In the genomic region with DNA sequence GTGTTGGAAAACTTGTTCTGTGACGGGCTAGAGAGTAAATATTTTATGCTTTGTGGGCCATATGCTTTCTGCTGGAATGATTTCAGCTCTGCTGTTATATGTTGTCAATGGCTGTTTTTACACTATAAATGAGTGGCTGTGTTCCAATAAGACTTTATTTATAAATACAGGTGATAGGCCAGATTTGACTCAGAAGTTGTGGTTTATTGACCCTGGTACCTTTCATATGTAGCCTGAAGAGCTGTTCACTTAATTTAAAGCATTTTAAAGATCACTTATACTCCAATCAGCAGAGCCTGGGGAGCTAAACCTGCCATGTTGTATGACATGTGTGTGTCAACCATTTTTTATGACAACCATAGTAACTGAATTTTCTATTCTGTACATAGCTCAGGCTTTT, we compare ENCODE assay signal across 12 cellular contexts. TPM values are rescaled to one million over a fixed set of nuclear protein-coding genes. Genes with fewer than 3 reads are reported as not detected.
"Had no signal": no experiment of that assay in that cellular context is flagged by ENCODE, and none has a peak within 500 bp of the region (broad histone marks: within the 10 kb centered on the region; RNA-seq: fewer than 3 reads in every experiment).

No MANE protein-coding gene starts in this region.

- DNase-seq: GM23248, GOT3, H7, H9, HCEC 1CT, HFFc6 had no signal

- H3K36me3 ChIP-seq: HAP-1 had no signal

- H3K4me1 ChIP-seq: HAP-1 had no signal

- H3K4me2 ChIP-seq: GM23338 had no signal

- H3K9ac ChIP-seq: GM23248 had no signal

- FAIRE-seq: H1, H54 had no signal

- H3K4me3 ChIP-seq: GM23248, GM23338, HAP-1 had no signal

- H3K9me3 ChIP-seq: HAP-1 had no signal

- H3K27ac ChIP-seq: GM23248 had no signal

- ATAC-seq: GM23338, HCT116 had no signal

- H2AFZ ChIP-seq: GM23248, GM23338 had no signal

RNA-seq across cellular contexts. Expression of gene WEE2, which starts 20.9 kb away (rescaled TPM):
- total RNA-seq: GM23248, GM23338, H1, H4, H9, HFFc6 had no signal
- polyA plus RNA-seq: GM23248, GM23338 had no signal

RNA-seq across cellular contexts. Expression of gene TAS2R3, which starts 34.9 kb away (rescaled TPM):
- total RNA-seq: GM23248 had no signal
- polyA plus RNA-seq: GM23248, GM23338 had no signal

RNA-seq across cellular contexts. Expression of gene TAS2R4, which starts 47.5 kb away (rescaled TPM):
- total RNA-seq: H4 had no signal
